Comparison of ENCODE assay signal across 21 cellular contexts in the genomic region with DNA sequence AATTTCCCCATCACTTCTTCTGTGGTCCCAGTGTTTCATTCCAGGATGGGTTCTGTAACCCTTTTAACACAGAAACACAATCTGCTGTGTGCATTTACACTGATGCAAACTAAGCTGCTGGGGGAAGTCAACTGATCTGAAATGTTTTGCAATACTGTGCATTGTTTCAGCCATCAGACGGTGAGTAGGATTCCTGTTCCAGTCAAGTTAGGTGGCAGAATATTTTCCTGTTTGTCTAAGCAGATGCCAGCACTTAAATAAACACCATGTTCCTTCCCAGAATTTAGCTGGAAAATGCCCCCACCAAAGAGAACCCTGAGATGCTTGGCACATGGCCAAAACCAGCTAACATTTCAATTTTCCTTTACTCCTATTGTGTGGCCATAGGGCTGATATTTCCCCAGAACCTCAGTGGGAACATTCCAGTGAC. TPM values are rescaled to one million over a fixed set of nuclear protein-coding genes. Genes with fewer than 3 reads are reported as not detected.
DNase-seq lines count a peak whose midpoint lies in the region; ATAC-seq and TF ChIP-seq lines count a peak whose summit lies in the region.
"Had no signal": no experiment of that assay in that cellular context is flagged by ENCODE, and none has a peak within 500 bp of the region (broad histone marks: within the 10 kb centered on the region; RNA-seq: fewer than 3 reads in every experiment).

No MANE protein-coding gene starts in this region.

- POLR2A ChIA-PET in Caco-2 (lab: Charles Lee): no interaction called here

- H3K36me3 Mint-ChIP-seq in Caco-2 (ENCODE audit: insufficient read depth, unreplicated experiment): no peaks in the 10 kb centered on the region

- H2AFZ ChIP-seq in ACC112 (ENCODE audit: low read length, unreplicated experiment): no peak overlapping the region

- no peaks in the 10 kb centered on the region for H3K36me3 ChIP-seq in ACC112 (ENCODE audit: insufficient read depth, low read length)
- H3K36me3 ChIP-seq in left ventricle myocardium inferior: no peaks in the 10 kb centered on the region
- no peaks in the 10 kb centered on the region for H3K36me3 ChIP-seq in Caco-2 (ENCODE audit: control insufficient read depth, insufficient read depth, low read length)
- H3K36me3 ChIP-seq: adrenal gland, BLaER1, right lobe of liver had no signal

- H3K27me3 Mint-ChIP-seq in Caco-2 (ENCODE audit: insufficient read depth, unreplicated experiment): no peaks in the 10 kb centered on the region
- H3K27me3 Mint-ChIP-seq: activated CD4-positive, alpha-beta memory T cell treated with anti-CD3 and anti-CD28 coated beads for 36 hours had no signal

- peak overlapping the region; percentile 63 for H3K27ac ChIP-seq in ACC112 (ENCODE audit: low read depth, low read length)
- no peak overlapping the region for H3K27ac ChIP-seq in left ventricle myocardium inferior (replicated peaks)
- H3K27ac ChIP-seq: adrenal gland, BLaER1, right lobe of liver, SK-N-MC had no signal

- no peaks in the 10 kb centered on the region for H3K79me2 ChIP-seq in ACC112 (ENCODE audit: control insufficient read depth, insufficient read depth, low read length, unreplicated experiment)

- TF ChIP-seq CTCF in astrocyte of the spinal cord (IDR thresholded peaks at IDR 0.05; ENCODE audit: low read depth, low read length): no peak
- no peak for TF ChIP-seq CTCF in left ventricle myocardium inferior (IDR thresholded peaks at IDR 0.05; ENCODE audit: borderline replicate concordance)
- TF ChIP-seq CTCF in Caco-2 (IDR thresholded peaks at IDR 0.05; ENCODE audit: insufficient read depth in 1 of 2, low read depth in 1 of 2, low read length in 1 of 2, severe bottlenecking in 1 of 2, unreplicated experiment in 1 of 2): no peak

- H3K9me3 ChIP-seq in left ventricle myocardium inferior (replicated peaks) (peaks cover 26% of the 10 kb centered on the region), Caco-2 (no peaks in the 10 kb centered on the region; the same call in 1 of the 2 replicates)
- H3K9me3 ChIP-seq: adrenal gland, BLaER1, right lobe of liver had no signal

- H3K4me3 ChIP-seq in ACC112 (ENCODE audit: low read depth, low read length): no peak overlapping the region
- no peak overlapping the region for H3K4me3 ChIP-seq in astrocyte of the spinal cord (ENCODE audit: low read depth, low read length)
- no peak overlapping the region for H3K4me3 ChIP-seq in left ventricle myocardium inferior
- no peak overlapping the region for H3K4me3 ChIP-seq in Caco-2 (ENCODE audit: low read depth, low read length)
- H3K4me3 ChIP-seq: adrenal gland, BLaER1, coronary artery, right lobe of liver, SK-N-MC had no signal

- H3K4me1 Mint-ChIP-seq in Caco-2 (ENCODE audit: low read depth, unreplicated experiment): no peaks in the 10 kb centered on the region

- intact Hi-C loops in left ventricle myocardium inferior (cut with micrococcal nuclease): no loop called here
- intact Hi-C loops in Caco-2 (cut with micrococcal nuclease; ENCODE audit: unreplicated experiment): no loop called here

- in situ Hi-C loops in astrocyte of the spinal cord (cut with HindIII; ENCODE audit: low sequenced_read_pairs): no loop called here

- CTCF ChIA-PET in Caco-2 (lab: Charles Lee): interaction anchor here (1.0 kb wide), 1 partner anchor 80 kb away, joined by 3 read pairs; no protein-coding TSS in a partner anchor

- peaks cover 31% of the 10 kb centered on the region for H3K4me1 ChIP-seq in ACC112 (ENCODE audit: control insufficient read depth, insufficient read depth, low read length, unreplicated experiment)
- H3K4me1 ChIP-seq in left ventricle myocardium inferior: no peaks in the 10 kb centered on the region
- no peaks in the 10 kb centered on the region for H3K4me1 ChIP-seq in Caco-2
- H3K4me1 ChIP-seq: adrenal gland, right lobe of liver had no signal

- no peaks in the 10 kb centered on the region for H3K27me3 ChIP-seq in ACC112 (ENCODE audit: insufficient read depth, low read length)
- no peaks in the 10 kb centered on the region for H3K27me3 ChIP-seq in left ventricle myocardium inferior (ENCODE audit: low read depth)
- no peaks in the 10 kb centered on the region for H3K27me3 ChIP-seq in Caco-2 (replicated peaks; ENCODE audit: control insufficient read depth, insufficient read depth, low read length)
- H3K27me3 ChIP-seq: adrenal gland, BLaER1, right lobe of liver had no signal

- DNase-seq in GM03348 (ENCODE audit: low spot score) (peak; percentile 48), astrocyte of the spinal cord (ENCODE audit: low read depth, low spot score) (peak; percentile 49), glomerular endothelial cell (ENCODE audit: extremely low read depth, low read depth, low spot score) (peak; percentile 10), left ventricle myocardium inferior (no peak), Caco-2 (no peak)
- no peak for DNase-seq in activated CD4-positive, CD25-positive, alpha-beta regulatory T cell (lab: John Stamatoyannopoulos, UW)
- DNase-seq: activated CD4-positive, alpha-beta memory T cell treated with anti-CD3 and anti-CD28 coated beads for 36 hours; activated T-cell treated with anti-CD3 and anti-CD28 coated beads, Interleukin-2, amount 50 U/mL, for 72 hours; NCI-H2227 treated with DMSO at 0.1 percent for 48 hours; right lobe of liver; stimulated activated CD4-positive, alpha-beta T cell treated with anti-CD3 and anti-CD28 coated beads, Interleukin-4, amount 100 ng/mL, for 24 hours had no signal

- H3K9me3 Mint-ChIP-seq in Caco-2 (ENCODE audit: unreplicated experiment): no peaks in the 10 kb centered on the region
- H3K9me3 Mint-ChIP-seq: activated CD4-positive, alpha-beta memory T cell treated with anti-CD3 and anti-CD28 coated beads for 36 hours; activated T-cell treated with anti-CD3 and anti-CD28 coated beads, Interleukin-2, amount 50 U/mL, for 72 hours; natural killer cell treated with Interleukin-12 subunit alpha and Interleukin-12 subunit beta and Interleukin-15 and Interleukin-18, amount 100 ng/mL, for 72 hours had no signal

- BruUV-seq in Caco-2 (replicated peaks; lab: Mats Ljungman, UMichigan): no TSS peak

- no peak overlapping the region for H3K27ac Mint-ChIP-seq in Caco-2 (ENCODE audit: unreplicated experiment)
- H3K27ac Mint-ChIP-seq: activated CD4-positive, alpha-beta memory T cell treated with anti-CD3 and anti-CD28 coated beads for 36 hours; activated T-cell treated with anti-CD3 and anti-CD28 coated beads, Interleukin-2, amount 50 U/mL, for 72 hours; natural killer cell treated with Interleukin-12 subunit alpha and Interleukin-12 subunit beta and Interleukin-15 and Interleukin-18, amount 100 ng/mL, for 72 hours had no signal

- no peak overlapping the region for H3K4me3 Mint-ChIP-seq in Caco-2 (ENCODE audit: unreplicated experiment)
- H3K4me3 Mint-ChIP-seq: activated CD4-positive, alpha-beta memory T cell treated with anti-CD3 and anti-CD28 coated beads for 36 hours; activated T-cell treated with anti-CD3 and anti-CD28 coated beads, Interleukin-2, amount 50 U/mL, for 72 hours; natural killer cell treated with Interleukin-12 subunit alpha and Interleukin-12 subunit beta and Interleukin-15 and Interleukin-18, amount 100 ng/mL, for 72 hours had no signal

- no peak for ATAC-seq in HG03378 (IDR thresholded peaks at IDR 0.05; ENCODE audit: unreplicated experiment)
- ATAC-seq: activated T-cell treated with anti-CD3 and anti-CD28 coated beads, Interleukin-2, amount 50 U/mL, for 72 hours; esophagus mucosa; left lobe of liver; natural killer cell treated with Interleukin-12 subunit alpha and Interleukin-12 subunit beta and Interleukin-15 and Interleukin-18, amount 100 ng/mL, for 72 hours had no signal

RNA-seq across cellular contexts. Expression of a gene that starts 52.4 kb away (rescaled TPM):
- total RNA-seq in glomerular endothelial cell: not detected in 2 replicates
- total RNA-seq in left ventricle myocardium inferior: 0.22 TPM
- 0.07 TPM in 2 replicates for total RNA-seq in Caco-2 (2022)
- total RNA-seq: activated CD4-positive, alpha-beta memory T cell treated with anti-CD3 and anti-CD28 coated beads for 36 hours; activated T-cell treated with anti-CD3 and anti-CD28 coated beads, Interleukin-2, amount 50 U/mL, for 72 hours; natural killer cell treated with Interleukin-12 subunit alpha and Interleukin-12 subunit beta and Interleukin-15 and Interleukin-18, amount 100 ng/mL, for 72 hours; OCI-LY7; right lobe of liver had no signal

Comparison
In these comparisons a context has a peak if more than half of its experiments do, and no peak if none do; other contexts are left out.
1. DNase-seq: peak in GM03348 (single experiment), astrocyte of the spinal cord (single experiment) and glomerular endothelial cell (single experiment); none in left ventricle myocardium inferior (single experiment), Caco-2 (0 of 2) and activated CD4-positive, CD25-positive, alpha-beta regulatory T cell (0 of 4).